8 cellular contexts compared by ENCODE assay signal in the genomic region with DNA sequence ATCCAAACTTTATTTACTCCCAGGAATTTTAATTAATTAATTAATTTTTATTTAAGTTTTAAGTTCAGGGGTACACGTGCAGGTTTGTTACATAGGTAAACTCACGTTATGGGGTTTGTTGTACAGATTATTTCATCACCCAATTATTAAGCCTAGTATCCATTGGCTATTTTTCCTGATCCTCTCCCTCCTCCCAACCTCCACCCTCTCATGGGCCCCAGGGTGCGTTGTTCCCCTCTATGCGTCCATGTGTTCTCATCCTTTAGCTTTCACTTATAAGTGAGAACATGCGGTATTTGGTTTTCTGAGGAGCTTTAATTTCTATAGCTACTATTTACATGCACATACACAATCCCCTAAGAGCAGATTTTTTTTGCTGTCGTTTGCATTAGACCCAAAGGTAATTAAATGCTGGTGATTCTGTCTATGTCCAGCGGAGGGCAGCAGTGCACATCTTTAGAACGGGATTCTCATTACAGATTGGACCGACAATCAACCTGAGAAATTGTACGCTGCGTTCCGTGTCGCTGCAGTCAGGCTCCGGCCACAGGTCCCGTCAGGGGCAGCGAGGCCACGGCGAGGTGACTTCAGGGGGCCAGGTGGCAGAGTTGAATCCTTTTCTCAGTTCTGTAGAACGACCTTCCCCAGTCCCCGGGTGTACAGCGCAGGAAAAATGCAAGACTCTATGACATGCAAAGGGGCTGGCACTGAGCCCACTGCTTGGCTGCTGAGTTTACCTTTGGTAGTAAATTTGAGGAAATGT. TPM values are rescaled to one million over a fixed set of nuclear protein-coding genes. Genes with fewer than 3 reads are reported as not detected.
DNase-seq lines count a peak whose midpoint lies in the region; ATAC-seq, FAIRE-seq and TF ChIP-seq lines count a peak whose summit lies in the region.

No MANE protein-coding gene starts in this region.

- no peak overlapping the region for H3K27ac ChIP-seq in ACC112 (ENCODE audit: low read depth, low read length)
- H3K27ac ChIP-seq in WERI-Rb-1 = no peak overlapping the region
- H3K27ac ChIP-seq in breast epithelium = no peak overlapping the region

- no peaks in the 10 kb centered on the region for H3K36me3 ChIP-seq in ACC112 (ENCODE audit: insufficient read depth, low read length)
- no peaks in the 10 kb centered on the region for H3K36me3 ChIP-seq in WERI-Rb-1
- H3K36me3 ChIP-seq in breast epithelium = no peaks in the 10 kb centered on the region

- DNase-seq in NCI-H2171 (lab: John Stamatoyannopoulos, UW) = peak; percentile 79
- DNase-seq in WERI-Rb-1 = peak; percentile 77
- peak; percentile 68 to 71 for DNase-seq in breast epithelium (ENCODE audit: low spot score in 2 of 2)
- DNase-seq in stimulated activated CD4-positive, alpha-beta T cell treated with anti-CD3 and anti-CD28 coated beads, Interleukin-15, amount 100 ng/mL, for 1 hour (ENCODE audit: low read depth in 1 of 2, low spot score in 1 of 2) = peak; percentile 47 to 52

- peaks cover 9% of the 10 kb centered on the region for H3K4me1 ChIP-seq in ACC112 (ENCODE audit: control insufficient read depth, insufficient read depth, low read length, unreplicated experiment)
- no peaks in the 10 kb centered on the region for H3K4me1 ChIP-seq in breast epithelium

- peak; percentile 57 for TF ChIP-seq CTCF in WERI-Rb-1 (IDR thresholded peaks at IDR 0.05; ENCODE audit: low read depth, low read length)
- TF ChIP-seq CTCF in breast epithelium (IDR thresholded peaks at IDR 0.05) = peak; percentile 53 to 86 (median 85)

- no peak for TF ChIP-seq POLR2A in breast epithelium (IDR thresholded peaks at IDR 0.05)

- H3K27me3 ChIP-seq in ACC112 (ENCODE audit: insufficient read depth, low read length) (no peaks in the 10 kb centered on the region), WERI-Rb-1 (ENCODE audit: insufficient read depth, low read depth, severe bottlenecking) (no peaks in the 10 kb centered on the region), breast epithelium (no peaks in the 10 kb centered on the region)

- peak overlapping the region; percentile 78 for H3K4me3 ChIP-seq in ACC112 (ENCODE audit: low read depth, low read length)
- H3K4me3 ChIP-seq in WERI-Rb-1 (ENCODE audit: low read depth, low read length) = peak overlapping the region; percentile 41
- H3K4me3 ChIP-seq in breast epithelium = peak overlapping the region; percentile 20 to 66 (median 38)

- H3K9me3 ChIP-seq in WERI-Rb-1 (ENCODE audit: severe bottlenecking) (no peaks in the 10 kb centered on the region), breast epithelium (no peaks in the 10 kb centered on the region)

- no peaks in the 10 kb centered on the region for H3K79me2 ChIP-seq in ACC112 (ENCODE audit: control insufficient read depth, insufficient read depth, low read length, unreplicated experiment)

- intact Hi-C loops in breast epithelium (cut with DNase I; ENCODE audit: low total_unique reads) = no loop called here

- ATAC-seq in GM18868 (IDR thresholded peaks at IDR 0.05; ENCODE audit: unreplicated experiment) (peak; percentile 92), HG03097 (IDR thresholded peaks at IDR 0.05; ENCODE audit: low FRiP score, unreplicated experiment) (peak; percentile 66)

- H2AFZ ChIP-seq in ACC112 (ENCODE audit: low read length, unreplicated experiment) = peak overlapping the region; percentile 81

- FAIRE-seq in islet of Langerhans (lab: Jason Lieb, UNC) = peak; percentile 73

RNA-seq across cellular contexts. Expression of a gene that starts 11.6 kb away (rescaled TPM):
- total RNA-seq in breast epithelium = 10 to 100 TPM in 2 of 3 donors, 1 to 10 TPM in 1; 5.0 to 36.7 (median 20.0) TPM

RNA-seq across cellular contexts. Expression of a gene that starts 51.9 kb away (rescaled TPM):
- total RNA-seq in breast epithelium = 10 to 100 TPM; 27.0 to 41.3 (median 34.0) TPM
